20 cellular contexts compared by ENCODE assay signal in the genomic region with DNA sequence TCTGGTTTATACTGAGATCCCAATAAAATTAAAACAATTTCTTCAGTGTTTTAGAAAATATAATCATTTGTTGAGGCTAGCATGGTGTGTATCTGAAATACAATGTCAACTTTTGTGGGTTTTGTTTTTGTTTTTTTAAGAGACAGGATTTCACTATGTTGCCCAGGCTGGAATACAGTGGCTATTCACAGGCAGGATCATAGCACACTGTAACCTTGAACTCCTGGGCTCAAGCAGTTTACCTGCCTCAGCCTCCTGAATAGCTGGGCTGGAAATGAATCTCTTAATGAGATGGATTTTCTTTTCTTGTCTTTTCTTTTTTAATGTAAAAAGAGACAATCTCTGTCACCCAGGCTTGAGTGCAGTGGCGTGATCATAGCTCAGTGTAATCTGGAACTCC.
"Had no signal": no experiment of that assay in that cellular context is flagged by ENCODE, and none has a peak within 500 bp of the region (broad histone marks: within the 10 kb centered on the region; RNA-seq: fewer than 3 reads in every experiment).

No MANE protein-coding gene starts in this region.

- H3K9me3 ChIP-seq: ascending aorta, esophagus muscularis mucosa, prostate gland, tibial nerve had no signal

- H3K4me3 Mint-ChIP-seq: activated naive CD4-positive, alpha-beta T cell treated with anti-CD3 and anti-CD28 coated beads, Interleukin-2, amount 50 U/mL, for 24 hours; naive thymus-derived CD8-positive, alpha-beta T cell; stimulated activated naive CD8-positive, alpha-beta T cell treated with anti-CD3 and anti-CD28 coated beads, Interleukin-15, Interleukin-2, amounts not matched to agents 100 ng/mL and 50 ng/mL, for 24 hours had no signal

- H3K27ac Mint-ChIP-seq: activated naive CD4-positive, alpha-beta T cell treated with anti-CD3 and anti-CD28 coated beads, Interleukin-2, amount 50 U/mL, for 24 hours; stimulated activated naive CD8-positive, alpha-beta T cell treated with anti-CD3 and anti-CD28 coated beads, Interleukin-15, Interleukin-2, amounts not matched to agents 100 ng/mL and 50 ng/mL, for 24 hours had no signal

- ATAC-seq: naive thymus-derived CD8-positive, alpha-beta T cell; right cardiac atrium had no signal

- H3K9me3 Mint-ChIP-seq: activated naive CD4-positive, alpha-beta T cell treated with anti-CD3 and anti-CD28 coated beads, Interleukin-2, amount 50 U/mL, for 24 hours; naive thymus-derived CD8-positive, alpha-beta T cell; stimulated activated naive CD8-positive, alpha-beta T cell treated with anti-CD3 and anti-CD28 coated beads, Interleukin-15, Interleukin-2, amounts not matched to agents 100 ng/mL and 50 ng/mL, for 24 hours had no signal

- H3K4me1 ChIP-seq: ascending aorta had no signal

- FAIRE-seq: bronchial epithelial cell, urothelium cell line had no signal

- H3K4me3 ChIP-seq: ascending aorta, esophagus muscularis mucosa, prostate gland, skin epidermis, tibial nerve had no signal

- H3K27ac ChIP-seq: ascending aorta, esophagus muscularis mucosa, prostate gland, tibial nerve had no signal

- H3K27me3 ChIP-seq: ascending aorta, esophagus muscularis mucosa, tibial nerve had no signal

- H3K27me3 Mint-ChIP-seq: activated naive CD4-positive, alpha-beta T cell treated with anti-CD3 and anti-CD28 coated beads, Interleukin-2, amount 50 U/mL, for 24 hours; naive thymus-derived CD8-positive, alpha-beta T cell; stimulated activated naive CD8-positive, alpha-beta T cell treated with anti-CD3 and anti-CD28 coated beads, Interleukin-15, Interleukin-2, amounts not matched to agents 100 ng/mL and 50 ng/mL, for 24 hours had no signal

- DNase-seq: activated CD4-positive, alpha-beta T cell treated with anti-CD3 and anti-CD28 coated beads for 1 hour; activated CD8-positive, alpha-beta memory T cell treated with anti-CD3 and anti-CD28 coated beads for 24 hours; activated CD8-positive, alpha-beta memory T cell treated with anti-CD3 and anti-CD28 coated beads, Interleukin-2, amount 50 U/mL, for 48 hours; activated gamma-delta T cell; cerebellar nuclear complex; cortex of kidney; mesendoderm; naive thymus-derived CD8-positive, alpha-beta T cell; right cardiac atrium; stimulated activated CD4-positive, alpha-beta T cell treated with anti-CD3 and anti-CD28 coated beads, Interleukin-15, amount 100 ng/mL, for 24 hours; stimulated activated CD4-positive, alpha-beta T cell treated with anti-CD3 and anti-CD28 coated beads, Interleukin-2, amount 100 ng/mL, for 48 hours had no signal
